Comparison of ENCODE assay signal across 8 cellular contexts in genomic region chr1:48530727-48531351, GRCh38. TPM values are rescaled to one million over a fixed set of nuclear protein-coding genes. Genes with fewer than 3 reads are reported as not detected.
A peak's percentile ranks its signal among the peaks of the same experiment; 100 is the strongest.
DNase-seq lines count a peak whose midpoint lies in the region; ATAC-seq and TF ChIP-seq lines count a peak whose summit lies in the region.

No MANE protein-coding gene starts in this region.

- H3K9me3 Mint-ChIP-seq in effector memory CD8-positive, alpha-beta T cell = no peaks in the 10 kb centered on the region
- no peaks in the 10 kb centered on the region for H3K9me3 Mint-ChIP-seq in nephron

- H3K4me2 ChIP-seq in Karpas-422 (ENCODE audit: low read depth, low read length, poor library complexity, severe bottlenecking) = no peak overlapping the region

- intact Hi-C loops in posterior vena cava (cut with DNase I) = no loop called here

- H3K27me3 ChIP-seq in Karpas-422 (ENCODE audit: low read length) (no peaks in the 10 kb centered on the region), suprapubic skin (peaks cover 11% of the 10 kb centered on the region)

- no peaks in the 10 kb centered on the region for H3K79me2 ChIP-seq in Karpas-422 (ENCODE audit: low read length)

- no peak overlapping the region for H2AFZ ChIP-seq in Karpas-422 (ENCODE audit: low read length)

- H3K27me3 Mint-ChIP-seq in effector memory CD8-positive, alpha-beta T cell = peaks cover 40 to 47% of the 10 kb centered on the region in 2 donors
- peaks cover 51% of the 10 kb centered on the region for H3K27me3 Mint-ChIP-seq in nephron (ENCODE audit: low read depth)

- H3K4me3 ChIP-seq in Karpas-422 (ENCODE audit: low read length) (no peak overlapping the region), suprapubic skin (no peak overlapping the region)

- TF ChIP-seq CTCF in nephron (IDR thresholded peaks at IDR 0.05; ENCODE audit: unreplicated experiment in 3 of 3) (peak; percentile 61 to 85 (median 67)), suprapubic skin (IDR thresholded peaks at IDR 0.05) (peak in 1 of 2 donors; percentile 40)

- no peaks in the 10 kb centered on the region for H3K9me2 ChIP-seq in Karpas-422 (replicated peaks; ENCODE audit: insufficient read depth, low read length)

- no peaks in the 10 kb centered on the region for H3K36me3 ChIP-seq in Karpas-422 (ENCODE audit: insufficient read depth, low read length)
- no peaks in the 10 kb centered on the region for H3K36me3 ChIP-seq in suprapubic skin

- H3K4me1 Mint-ChIP-seq in effector memory CD8-positive, alpha-beta T cell (ENCODE audit: low read depth in 2 of 2) = no peaks in the 10 kb centered on the region
- peaks cover 5% of the 10 kb centered on the region for H3K4me1 Mint-ChIP-seq in nephron

- no peak for TF ChIP-seq EP300 in suprapubic skin (IDR thresholded peaks at IDR 0.05)

- 0% methylated on average over 2 of the region's 2 CpGs for WGBS in suprapubic skin

- peak; percentile 82 for ATAC-seq in GM21423 (IDR thresholded peaks at IDR 0.05; ENCODE audit: unreplicated experiment)
- no peak for ATAC-seq in effector memory CD8-positive, alpha-beta T cell (replicated peaks)

- H3K27ac ChIP-seq in Karpas-422 (ENCODE audit: low read length) (no peak overlapping the region), suprapubic skin (no peak overlapping the region)

- no peak for TF ChIP-seq POLR2A in suprapubic skin (IDR thresholded peaks at IDR 0.05)

- peaks cover 2% of the 10 kb centered on the region for H3K36me3 Mint-ChIP-seq in effector memory CD8-positive, alpha-beta T cell (ENCODE audit: insufficient read depth)
- H3K36me3 Mint-ChIP-seq in nephron (ENCODE audit: low read depth) = no peaks in the 10 kb centered on the region

- H3K9me3 ChIP-seq in Karpas-422 (ENCODE audit: low read length) (no peaks in the 10 kb centered on the region), suprapubic skin (no peaks in the 10 kb centered on the region)

- H3K27ac Mint-ChIP-seq in effector memory CD8-positive, alpha-beta T cell = no peak overlapping the region
- no peak overlapping the region for H3K27ac Mint-ChIP-seq in nephron

- H3K4me1 ChIP-seq in Karpas-422 (ENCODE audit: low read length) (no peaks in the 10 kb centered on the region), suprapubic skin (peaks cover 4% of the 10 kb centered on the region)

- DNase-seq in ELR (ENCODE audit: low read depth) = peak; percentile 30
- peak; percentile 92 for DNase-seq in Karpas-422
- DNase-seq in RKO (ENCODE audit: low spot score) = peak; percentile 60
- DNase-seq in effector memory CD8-positive, alpha-beta T cell = peak in 2 of 3 experiments; percentile 1
- DNase-seq in suprapubic skin (ENCODE audit: low spot score in 2 of 2) = no peak
- no peak for DNase-seq in posterior vena cava (ENCODE audit: low spot score)

- no peaks in the 10 kb centered on the region for H4K20me1 ChIP-seq in Karpas-422 (ENCODE audit: insufficient read depth, low read depth, low read length)

- H3K9ac ChIP-seq in Karpas-422 (ENCODE audit: low read length) = no peak overlapping the region

- no peak overlapping the region for H3K4me3 Mint-ChIP-seq in effector memory CD8-positive, alpha-beta T cell
- no peak overlapping the region for H3K4me3 Mint-ChIP-seq in nephron

RNA-seq across cellular contexts. Expression of gene SPATA6, which starts 58.8 kb away (rescaled TPM):
- total RNA-seq in Karpas-422 (2014; rRNA removed; shearing (Covaris generic); ENCODE audit: low replicate concordance) = 0.30 TPM in 1 of 2 replicates, not detected in the other
- 10 to 100 TPM in 2 of 4 donors, 1 to 10 TPM in 2; 7.0 to 44.2 (median 10.8) TPM for total RNA-seq in suprapubic skin
- 10 to 100 TPM; 22.2 to 24.7 TPM for total RNA-seq in posterior vena cava

Comparison
In these comparisons a context has a peak if more than half of its experiments do, and no peak if none do; other contexts are left out.
1. DNase-seq: peak in ELR (single experiment), Karpas-422 (single experiment), RKO (single experiment) and effector memory CD8-positive, alpha-beta T cell (2 of 3); none in suprapubic skin (0 of 2) and posterior vena cava (single experiment).